12 cellular contexts compared by ENCODE assay signal in genomic region chr15:74129411-74130088, GRCh38. TPM values are rescaled to one million over a fixed set of nuclear protein-coding genes. Genes with fewer than 3 reads are reported as not detected.
DNase-seq lines count a peak whose midpoint lies in the region; ATAC-seq, FAIRE-seq and TF ChIP-seq lines count a peak whose summit lies in the region.
"Had no signal": no experiment of that assay in that cellular context is flagged by ENCODE, and none has a peak within 500 bp of the region (broad histone marks: within the 10 kb centered on the region; RNA-seq: fewer than 3 reads in every experiment).

No MANE protein-coding gene starts in this region.

- no peaks in the 10 kb centered on the region for H3K9me3 Mint-ChIP-seq in activated naive CD4-positive, alpha-beta T cell treated with anti-CD3 and anti-CD28 coated beads, Interleukin-2, amount 10 ng/mL, durations not matched to agents 7 days and 5 days
- H3K9me3 Mint-ChIP-seq in activated T-helper 1 cell treated with anti-CD3 and anti-CD28 coated beads, Interleukin-12 subunit alpha, Interleukin-12 subunit beta, Interleukin-2, Interleukin-4 antibody, amounts not matched to agents 30 ng/mL and 10 ng/mL and 1 ng/mL, durations not matched to agents 14 hours and 24 hours and 36 hours: no peaks in the 10 kb centered on the region

- H3K4me1 Mint-ChIP-seq in activated naive CD4-positive, alpha-beta T cell treated with anti-CD3 and anti-CD28 coated beads, Interleukin-2, amount 10 ng/mL, durations not matched to agents 7 days and 5 days: peaks cover 14% of the 10 kb centered on the region
- peaks cover 18% of the 10 kb centered on the region for H3K4me1 Mint-ChIP-seq in activated T-helper 1 cell treated with anti-CD3 and anti-CD28 coated beads, Interleukin-12 subunit alpha, Interleukin-12 subunit beta, Interleukin-2, Interleukin-4 antibody, amounts not matched to agents 30 ng/mL and 10 ng/mL and 1 ng/mL, durations not matched to agents 14 hours and 24 hours and 36 hours (ENCODE audit: low read depth)

- FAIRE-seq in H54 (lab: Jason Lieb, UNC): no peak
- FAIRE-seq: D721Med had no signal

- no peak for ATAC-seq in GM21825 (IDR thresholded peaks at IDR 0.05; ENCODE audit: unreplicated experiment)
- ATAC-seq in foreskin keratinocyte: no peak

- H3K4me1 ChIP-seq in stomach: peaks cover 34 to 66% (median 49%) of the 10 kb centered on the region in 4 donors
- H3K4me1 ChIP-seq in foreskin keratinocyte: no peaks in the 10 kb centered on the region

- TF ChIP-seq CTCF in stomach (IDR thresholded peaks at IDR 0.05): no peak
- no peak for TF ChIP-seq CTCF in foreskin keratinocyte (conservative IDR thresholded peaks at IDR 0.05)

- peak overlapping the region; percentile 2 for H3K4me3 Mint-ChIP-seq in activated naive CD4-positive, alpha-beta T cell treated with anti-CD3 and anti-CD28 coated beads, Interleukin-2, amount 10 ng/mL, durations not matched to agents 7 days and 5 days
- peak overlapping the region; percentile 31 for H3K4me3 Mint-ChIP-seq in activated T-helper 1 cell treated with anti-CD3 and anti-CD28 coated beads, Interleukin-12 subunit alpha, Interleukin-12 subunit beta, Interleukin-2, Interleukin-4 antibody, amounts not matched to agents 30 ng/mL and 10 ng/mL and 1 ng/mL, durations not matched to agents 14 hours and 24 hours and 36 hours

- H3K4me3 ChIP-seq in iPS-18c (ENCODE audit: insufficient read depth, low read depth, low read length): peak overlapping the region; percentile 55
- peak overlapping the region in 3 of 4 donors; percentile 9 to 22 (median 12) for H3K4me3 ChIP-seq in stomach
- H3K4me3 ChIP-seq: SJSA1 had no signal

- H3K27me3 Mint-ChIP-seq in activated naive CD4-positive, alpha-beta T cell treated with anti-CD3 and anti-CD28 coated beads, Interleukin-2, amount 10 ng/mL, durations not matched to agents 7 days and 5 days: peaks cover 97% of the 10 kb centered on the region
- H3K27me3 Mint-ChIP-seq in activated T-helper 1 cell treated with anti-CD3 and anti-CD28 coated beads, Interleukin-12 subunit alpha, Interleukin-12 subunit beta, Interleukin-2, Interleukin-4 antibody, amounts not matched to agents 30 ng/mL and 10 ng/mL and 1 ng/mL, durations not matched to agents 14 hours and 24 hours and 36 hours (ENCODE audit: insufficient read depth): peaks cover 75% of the 10 kb centered on the region

- H3K36me3 ChIP-seq in stomach: no peaks in the 10 kb centered on the region
- H3K36me3 ChIP-seq: esophagus squamous epithelium had no signal

- peaks cover 59 to 100% (median 95%) of the 10 kb centered on the region in 3 donors for H3K27me3 ChIP-seq in stomach
- peaks cover 100% of the 10 kb centered on the region for H3K27me3 ChIP-seq in foreskin keratinocyte

- CTCF ChIA-PET in activated naive CD4-positive, alpha-beta T cell treated with anti-CD3 and anti-CD28 coated beads, Interleukin-2, amount 10 ng/mL, durations not matched to agents 7 days and 5 days (lab: Charles Lee): interaction anchor here (1.1 to 1.6 kb wide), 2 partner anchors 157 to 174 kb away, joined by 3 read pairs; no protein-coding TSS in a partner anchor

- H3K9me3 ChIP-seq in iPS-18c (ENCODE audit: control insufficient read depth, insufficient read depth, low read length) (peaks cover 7% of the 10 kb centered on the region), stomach (peaks cover 0 to 15% (median 3%) of the 10 kb centered on the region in 4 donors)
- H3K9me3 ChIP-seq: esophagus squamous epithelium had no signal

- no peak for TF ChIP-seq EP300 in stomach (IDR thresholded peaks at IDR 0.05)

- TF ChIP-seq POLR2A in stomach (IDR thresholded peaks at IDR 0.05): no peak
- TF ChIP-seq POLR2A in H54 (IDR thresholded peaks at IDR 0.05; ENCODE audit: low read depth, low read length): no peak

- H3K36me3 Mint-ChIP-seq in activated naive CD4-positive, alpha-beta T cell treated with anti-CD3 and anti-CD28 coated beads, Interleukin-2, amount 10 ng/mL, durations not matched to agents 7 days and 5 days: no peaks in the 10 kb centered on the region
- H3K36me3 Mint-ChIP-seq in activated T-helper 1 cell treated with anti-CD3 and anti-CD28 coated beads, Interleukin-12 subunit alpha, Interleukin-12 subunit beta, Interleukin-2, Interleukin-4 antibody, amounts not matched to agents 30 ng/mL and 10 ng/mL and 1 ng/mL, durations not matched to agents 14 hours and 24 hours and 36 hours (ENCODE audit: low read depth): no peaks in the 10 kb centered on the region

- H3K27ac ChIP-seq in stomach (no peak overlapping the region), foreskin keratinocyte (no peak overlapping the region)
- H3K27ac ChIP-seq: esophagus squamous epithelium, SJSA1 had no signal

- intact Hi-C loops in activated T-helper 1 cell treated with anti-CD3 and anti-CD28 coated beads, Interleukin-12 subunit alpha, Interleukin-12 subunit beta, Interleukin-2, Interleukin-4 antibody, amounts not matched to agents 30 ng/mL and 10 ng/mL and 1 ng/mL, durations not matched to agents 14 hours and 24 hours and 36 hours (cut with micrococcal nuclease): no loop called here
- intact Hi-C loops in stomach (cut with DNase I; ENCODE audit: low total_unique reads): loop anchor here (5.0 kb wide), 2 partner anchors 178 to 193 kb away; no protein-coding TSS in a partner anchor

- DNase-seq in activated naive CD4-positive, alpha-beta T cell treated with anti-CD3 and anti-CD28 coated beads, Interleukin-2, amount 10 ng/mL, durations not matched to agents 7 days and 5 days: no peak
- DNase-seq in activated naive CD4-positive, alpha-beta T cell treated with Interleukin-2 at 50 U/mL for 16 hours: no peak
- no peak for DNase-seq in activated T-helper 1 cell treated with anti-CD3 and anti-CD28 coated beads, Interleukin-12 subunit alpha, Interleukin-12 subunit beta, Interleukin-2, Interleukin-4 antibody, amounts not matched to agents 30 ng/mL and 10 ng/mL and 1 ng/mL, durations not matched to agents 14 hours and 24 hours and 36 hours (ENCODE audit: low spot score)
- DNase-seq in stomach (no peak), H54 (ENCODE audit: insufficient read length, low spot score) (no peak), foreskin keratinocyte (no peak)
- DNase-seq: activated gamma-delta T cell treated with Interleukin-2 at 50 U/mL for 16 hours, esophagus squamous epithelium had no signal

- peak overlapping the region; percentile 13 for H3K27ac Mint-ChIP-seq in activated naive CD4-positive, alpha-beta T cell treated with anti-CD3 and anti-CD28 coated beads, Interleukin-2, amount 10 ng/mL, durations not matched to agents 7 days and 5 days
- peak overlapping the region; percentile 42 for H3K27ac Mint-ChIP-seq in activated T-helper 1 cell treated with anti-CD3 and anti-CD28 coated beads, Interleukin-12 subunit alpha, Interleukin-12 subunit beta, Interleukin-2, Interleukin-4 antibody, amounts not matched to agents 30 ng/mL and 10 ng/mL and 1 ng/mL, durations not matched to agents 14 hours and 24 hours and 36 hours

- WGBS in stomach, 5 donors: 2 to 6% (median 3%) methylated on average over 37 to 46 of the region's 46 CpGs

RNA-seq across cellular contexts. Expression of gene ISLR2, which starts 0.8 kb away (rescaled TPM):
- total RNA-seq in activated T-helper 1 cell treated with anti-CD3 and anti-CD28 coated beads, Interleukin-12 subunit alpha, Interleukin-12 subunit beta, Interleukin-2, Interleukin-4 antibody, amounts not matched to agents 30 ng/mL and 10 ng/mL and 1 ng/mL, durations not matched to agents 14 hours and 24 hours and 36 hours: not detected in 2 replicates
- total RNA-seq in stomach (1 to 10 TPM in 2 of 5 donors, under 1 TPM in 1, not detected in 2; 0.29 to 4.4 (median 1.0) TPM), foreskin keratinocyte (not detected in 2 replicates)
- polyA plus RNA-seq in stomach (under 1 TPM in 2 of 3 donors, not detected in 1; 0.19 to 0.30 TPM), foreskin keratinocyte (not detected in 2 replicates)
- total RNA-seq: SJSA1 had no signal

RNA-seq across cellular contexts. Expression of gene ISLR, which starts 44.0 kb away (rescaled TPM):
- not detected in 2 replicates for total RNA-seq in activated T-helper 1 cell treated with anti-CD3 and anti-CD28 coated beads, Interleukin-12 subunit alpha, Interleukin-12 subunit beta, Interleukin-2, Interleukin-4 antibody, amounts not matched to agents 30 ng/mL and 10 ng/mL and 1 ng/mL, durations not matched to agents 14 hours and 24 hours and 36 hours
- 10 to 100 TPM in 4 of 5 donors, 1 to 10 TPM in 1; 8.4 to 44.6 (median 28.6) TPM for total RNA-seq in stomach
- 1 to 10 TPM; 3.5 to 9.0 (median 3.6) TPM for polyA plus RNA-seq in stomach
- total RNA-seq in foreskin keratinocyte: not detected in 2 replicates
- polyA plus RNA-seq in foreskin keratinocyte: not detected in 2 replicates
- total RNA-seq: SJSA1 had no signal

RNA-seq across cellular contexts. Expression of gene GOLGA6A, which starts 47.2 kb away (rescaled TPM):
- not detected in 2 replicates for total RNA-seq in activated T-helper 1 cell treated with anti-CD3 and anti-CD28 coated beads, Interleukin-12 subunit alpha, Interleukin-12 subunit beta, Interleukin-2, Interleukin-4 antibody, amounts not matched to agents 30 ng/mL and 10 ng/mL and 1 ng/mL, durations not matched to agents 14 hours and 24 hours and 36 hours
- total RNA-seq in stomach (1 to 10 TPM in 1 of 5 donors, not detected in 4; 1.1 TPM), foreskin keratinocyte (not detected in 2 replicates)
- polyA plus RNA-seq in stomach (not detected), foreskin keratinocyte (not detected in 2 replicates)
- total RNA-seq: esophagus squamous epithelium, SJSA1 had no signal
